13 cellular contexts compared by ENCODE assay signal in the genomic region with DNA sequence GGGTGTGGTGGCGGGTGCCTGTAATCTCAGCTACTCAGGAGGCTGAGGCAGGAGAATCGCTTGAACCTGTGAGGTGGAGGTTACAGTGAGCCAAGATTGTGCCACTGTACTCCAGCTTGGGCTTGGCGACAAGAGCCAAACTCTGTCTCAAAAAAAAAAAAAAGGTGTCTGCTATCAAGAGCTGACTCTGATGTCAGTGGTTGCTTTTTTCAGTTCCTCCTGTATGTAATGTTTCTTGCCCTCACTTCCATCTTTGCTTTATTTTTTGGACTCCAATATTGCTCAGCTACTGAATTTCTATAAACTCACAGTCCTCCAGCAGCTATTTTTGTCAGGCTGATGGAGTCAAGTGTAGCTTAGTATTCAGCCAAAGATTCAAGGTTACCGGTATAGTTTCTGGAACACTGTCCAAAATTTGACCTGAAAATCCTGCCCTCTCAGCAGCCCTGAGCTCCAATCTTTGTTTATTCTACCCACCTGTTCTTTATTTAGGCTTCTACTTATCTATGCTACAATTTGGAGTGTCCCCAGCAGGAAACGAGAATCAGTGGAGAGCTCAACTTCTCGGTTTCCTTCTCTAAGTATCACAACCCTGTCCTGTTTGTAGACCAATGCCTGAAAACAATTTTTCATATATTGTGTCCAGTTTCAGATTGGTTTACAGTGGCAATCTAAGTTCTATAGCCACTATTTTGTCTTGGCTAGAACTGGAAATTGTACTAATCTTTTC. TPM values are rescaled to one million over a fixed set of nuclear protein-coding genes. Genes with fewer than 3 reads are reported as not detected.
DNase-seq lines count a peak whose midpoint lies in the region; ATAC-seq, FAIRE-seq and TF ChIP-seq lines count a peak whose summit lies in the region.
"Not testable (repeated sequence)": the region's sequence is repeated elsewhere in the genome, so short reads cannot be mapped to it uniquely, and the experiment has no call there.
"Had no signal": no experiment of that assay in that cellular context is flagged by ENCODE, and none has a peak within 500 bp of the region (broad histone marks: within the 10 kb centered on the region; RNA-seq: fewer than 3 reads in every experiment).

No MANE protein-coding gene starts in this region.

- H3K79me2 ChIP-seq in GM12878 (ENCODE audit: control insufficient read depth, insufficient read depth, low read length) = not testable (repeated sequence)

- CTCF ChIA-PET in GM12878 (lab: Yijun Ruan, JAX) = not testable (repeated sequence)

- H3K4me2 ChIP-seq in GM12878 (ENCODE audit: control insufficient read depth, insufficient read depth) = not testable (repeated sequence)

- RAD21 ChIA-PET in GM12878 (lab: Charles Lee; ENCODE audit: unreplicated experiment) = not testable (repeated sequence)

- not testable (repeated sequence) for TF ChIP-seq RAD21 in GM12878 (IDR thresholded peaks at IDR 0.05; ENCODE audit: insufficient read depth, low read depth, low read length)

- not testable (repeated sequence) for H3K27me3 ChIP-seq in GM12878 (replicated peaks in 1 of 2; ENCODE audit: control insufficient read depth in 2 of 2, insufficient read depth in 2 of 2, low read length in 1 of 2)

- WGBS in GM12878 (ENCODE audit: insufficient coverage, insufficient replicate concordance, low lambda C conversion rate, missing lambda C conversion rate) = no CpG with 5 or more reads among the region's 6 CpGs

- SMC1A ChIA-PET in GM12878 (lab: Charles Lee; ENCODE audit: uncharacterized antibody, unreplicated experiment) = not testable (repeated sequence)

- POLR2A ChIA-PET in GM12878 (lab: Charles Lee) = not testable (repeated sequence)

- not testable (repeated sequence) for H2AFZ ChIP-seq in GM12878 (ENCODE audit: control insufficient read depth, low read depth, low read length)

- FAIRE-seq in GM12878 (lab: Jason Lieb, UNC) = peak; percentile 83

- not testable (repeated sequence) for H3K4me3 ChIP-seq in GM12878

- in situ Hi-C loops in GM12878 (cut with MboI) = not testable (repeated sequence)

- DNase-seq in GM12878 (ENCODE audit: low read depth, low spot score) = not testable (repeated sequence)

- not testable (repeated sequence) for H3K9ac ChIP-seq in GM12878 (ENCODE audit: control insufficient read depth, insufficient read depth, low read length)

- not testable (repeated sequence) for H3K36me3 ChIP-seq in GM12878 (ENCODE audit: control insufficient read depth in 2 of 2, insufficient read depth in 2 of 2, low read length in 1 of 2)

- ATAC-seq in GM18867 (IDR thresholded peaks at IDR 0.05; ENCODE audit: unreplicated experiment) (peak; percentile 68), GM19351 (IDR thresholded peaks at IDR 0.05; ENCODE audit: unreplicated experiment) (peak; percentile 88), GM21576 (IDR thresholded peaks at IDR 0.05; ENCODE audit: unreplicated experiment) (peak; percentile 86), HG02885 (IDR thresholded peaks at IDR 0.05; ENCODE audit: poor library complexity, unreplicated experiment) (peak; percentile 74), HG03520 (IDR thresholded peaks at IDR 0.05; ENCODE audit: unreplicated experiment) (peak; percentile 55), GM12878 (peak; percentile 93)

- intact Hi-C loops in GM12878 (cut with micrococcal nuclease; ENCODE audit: unreplicated experiment) = not testable (repeated sequence)

- TF ChIP-seq EP300 in GM12878 (IDR thresholded peaks at IDR 0.05; ENCODE audit: borderline replicate concordance in 1 of 2, control insufficient read depth in 1 of 2, low read depth in 2 of 2, low read length in 2 of 2) = not testable (repeated sequence)

- BruUV-seq in GM12878 (replicated peaks; lab: Mats Ljungman, UMichigan) = not testable (repeated sequence)

- H3K27ac ChIP-seq in GM12878 (ENCODE audit: control insufficient read depth, insufficient read depth) = not testable (repeated sequence)

- not testable (repeated sequence) for TF ChIP-seq POLR2A in GM12878 (IDR thresholded peaks at IDR 0.05; ENCODE audit: low read depth, low read length)

- H3K4me1 ChIP-seq in GM12878 (ENCODE audit: control insufficient read depth, insufficient read depth, low read length) = not testable (repeated sequence)

- TF ChIP-seq CTCF in GM12878 (IDR thresholded peaks at IDR 0.05 in 2 of 3, conservative IDR thresholded peaks at IDR 0.05 in 1 of 3; ENCODE audit: control insufficient read depth in 2 of 3, extremely low read depth in 1 of 3, insufficient read depth in 1 of 3, low read depth in 3 of 3, low read length in 3 of 3) = not testable (repeated sequence)

- H3K9me3 ChIP-seq in GM12878 (replicated peaks; ENCODE audit: control insufficient read depth, insufficient read depth, low read length) = not testable (repeated sequence)

- not testable (repeated sequence) for H4K20me1 ChIP-seq in GM12878 (ENCODE audit: control insufficient read depth, insufficient read depth)

RNA-seq across cellular contexts. Expression of a gene that starts 38.8 kb away (rescaled TPM):
- total RNA-seq in GM12878 (2013; cell fraction: nucleolus; rRNA removed) = not detected in 2 replicates
- total RNA-seq in GM12878 (2014; rRNA removed) = not detected in 2 replicates
- not detected in 2 replicates for total RNA-seq in GM12878 (2014; rRNA removed; fragmentation: Illumina TruSeq; extraction: Trizol)
- total RNA-seq in GM12878 (2021) = not detected in 2 replicates
- polyA plus RNA-seq in GM12878 (2011; ENCODE audit: low read depth) = not detected
- polyA plus RNA-seq in GM12878 (2011; rRNA removed) = not detected in 2 replicates
- polyA plus RNA-seq in GM12878 (2011; cell fraction: cytosol; rRNA removed) = not detected in 2 replicates
- not detected in 2 replicates for polyA plus RNA-seq in GM12878 (2011; cell fraction: nucleus; rRNA removed)
- polyA plus RNA-seq in GM12878 (2012) = not detected in 2 replicates
- not detected in 2 replicates for polyA plus RNA-seq in GM12878 (2014; fragmentation: Illumina TruSeq; extraction: Trizol)
- not detected for polyA plus RNA-seq in GM12878 (2014; fragmentation: Nextera tagmentation; extraction: Ambion mirVana)
- polyA plus RNA-seq in GM12878 (2014; rRNA removed) = not detected in 2 replicates
- polyA plus RNA-seq in GM12878 (2016; fragmentation: Nextera tagmentation; extraction: Ambion mirVana) = not detected
- polyA minus RNA-seq in GM12878 (2011; rRNA and poly(A)+ RNA removed) = not detected in 2 replicates
- polyA minus RNA-seq in GM12878 (2011; cell fraction: cytosol; rRNA and poly(A)+ RNA removed) = not detected in 2 replicates
- polyA minus RNA-seq in GM12878 (2011; cell fraction: nucleus; rRNA and poly(A)+ RNA removed) = not detected in 2 replicates
- total RNA-seq: A172, A673, Calu3, G401, H7 had no signal
- polyA plus RNA-seq: BJ; CD4-positive, alpha-beta memory T cell had no signal
